ENCODE assay signal across 36 cellular contexts in the genomic region with DNA sequence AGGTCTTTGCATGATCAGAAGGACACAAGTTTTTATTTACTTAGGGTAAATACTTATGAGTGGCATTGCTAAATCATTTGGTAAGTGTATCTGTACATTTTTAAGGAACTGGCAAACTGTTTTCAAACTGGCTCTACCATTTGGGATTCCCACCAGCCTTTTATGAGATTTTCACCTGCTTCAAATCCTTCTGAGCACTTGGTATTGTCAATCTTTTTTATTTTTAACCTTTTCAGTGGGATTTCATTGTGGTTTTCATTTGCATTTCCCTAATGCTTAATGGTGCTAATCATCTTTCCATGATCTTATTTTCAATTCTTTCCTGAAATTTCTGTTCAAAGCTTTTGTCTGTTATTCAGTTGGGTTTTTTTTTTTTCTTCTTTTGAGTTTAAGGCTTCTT.
"Had no signal": no experiment of that assay in that cellular context is flagged by ENCODE, and none has a peak within 500 bp of the region (broad histone marks: within the 10 kb centered on the region; RNA-seq: fewer than 3 reads in every experiment).

No MANE protein-coding gene starts in this region.

- H3K27ac ChIP-seq: KMS-11 had no signal

- H3K4me3 ChIP-seq: MG63 had no signal

- H3K4me2 ChIP-seq: KMS-11 had no signal

- H3K36me3 ChIP-seq: MG63 had no signal

- H3K9ac ChIP-seq: KMS-11 had no signal

- DNase-seq: Karpas-422, Kasumi-1, KG1, MG63, MM.1S, MV-4-11, NCI-H1048, NCI-H1092, NCI-H1092 treated with DMSO at 0.1 percent for 48 hours, NCI-H1105, NCI-H1105 treated with DMSO at 0.1 percent for 48 hours, NCI-H1417, NCI-H1417 treated with DMSO at 0.1 percent for 48 hours, NCI-H1436 treated with DMSO at 0.1 percent for 48 hours, NCI-H146, NCI-H1694, NCI-H1694 treated with DMSO at 0.1 percent for 48 hours, NCI-H187, NCI-H187 treated with DMSO at 0.1 percent for 48 hours, NCI-H1930, NCI-H2029, NCI-H2029 treated with DMSO at 0.1 percent for 48 hours, NCI-H2081, NCI-H2081 treated with DMSO at 0.1 percent for 48 hours, NCI-H2107, NCI-H2171, NCI-H2171 treated with DMSO at 0.1 percent for 48 hours, NCI-H2227 treated with DMSO at 0.1 percent for 48 hours, NCI-H226, NCI-H345, NCI-H446, NCI-H446 treated with DMSO at 0.1 percent for 48 hours, NCI-H510A, NCI-H510A treated with DMSO at 0.1 percent for 48 hours, NCI-H524 had no signal

- H3K9me3 ChIP-seq: MG63 had no signal
